Comparison of ENCODE assay signal across 8 cellular contexts in the genomic region with DNA sequence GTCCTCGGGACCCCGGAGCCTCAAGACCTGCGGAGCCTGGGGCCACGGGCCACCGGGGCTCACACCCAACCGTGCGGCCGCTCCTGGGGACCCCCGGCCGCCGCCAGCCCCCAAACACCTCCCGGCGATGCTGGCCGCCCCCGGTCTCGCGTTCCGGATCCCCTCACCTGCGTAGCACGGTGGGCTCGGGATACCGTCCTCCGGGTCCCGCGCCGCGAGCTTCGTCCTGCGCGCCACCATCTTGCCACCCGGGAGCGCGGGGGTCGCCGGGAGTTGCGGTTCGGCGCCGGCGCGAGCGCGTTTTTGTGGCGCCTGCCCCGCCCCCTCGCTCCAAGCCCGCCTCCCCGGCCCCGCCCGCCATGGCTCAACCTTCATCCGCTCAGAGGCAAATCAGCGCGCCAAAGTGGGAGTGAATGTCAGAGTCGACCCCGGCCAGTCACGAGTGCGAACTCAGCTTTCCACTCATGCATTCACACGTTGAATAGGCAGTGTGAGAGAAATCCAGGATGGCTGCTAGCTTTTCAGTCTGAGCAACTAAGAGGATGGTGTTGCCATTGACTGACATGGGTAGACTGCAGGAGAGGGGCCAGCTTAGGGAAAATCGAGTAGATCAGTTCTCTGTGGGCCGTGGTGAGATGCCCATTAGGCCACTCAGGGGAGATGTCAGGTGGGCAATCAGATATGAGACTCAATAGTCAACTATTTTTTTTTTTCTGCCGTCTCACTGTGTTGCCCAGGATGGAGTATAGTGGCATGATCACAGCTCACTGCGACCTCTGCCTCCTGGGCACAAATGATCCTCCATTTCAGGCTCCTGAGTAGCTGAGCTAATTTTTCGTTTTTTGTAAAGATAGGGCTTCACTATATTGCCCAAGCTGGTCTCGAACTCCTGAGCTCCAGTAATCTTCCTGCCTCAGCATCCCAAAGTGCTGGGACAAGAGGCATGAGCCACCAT. TPM values are rescaled to one million over a fixed set of nuclear protein-coding genes. Genes with fewer than 3 reads are reported as not detected.
DNase-seq lines count a peak whose midpoint lies in the region; ATAC-seq and TF ChIP-seq lines count a peak whose summit lies in the region.

No MANE protein-coding gene starts in this region.

- TF ChIP-seq CTCF in AG04449 (IDR thresholded peaks at IDR 0.05; ENCODE audit: insufficient read depth, low read length, missing control alignments) = no peak
- TF ChIP-seq CTCF in Peyer's patch (IDR thresholded peaks at IDR 0.05) = no peak
- TF ChIP-seq CTCF in fibroblast of the aortic adventitia (IDR thresholded peaks at IDR 0.05; ENCODE audit: insufficient read depth, low read length) = no peak
- no peak for TF ChIP-seq CTCF in nephron progenitor cell (IDR thresholded peaks at IDR 0.05)

- peaks cover 93% of the 10 kb centered on the region for H3K36me3 Mint-ChIP-seq in activated T-helper 17 cell treated with anti-CD3 and anti-CD28 coated beads, Interleukin-2, amount 50 U/mL, for 72 hours (ENCODE audit: low read depth)
- peaks cover 43% of the 10 kb centered on the region for H3K36me3 Mint-ChIP-seq in nephron progenitor cell (ENCODE audit: low read depth)

- peaks cover 0 to 8% (median 0%) of the 10 kb centered on the region in 4 donors for H3K4me1 ChIP-seq in Peyer's patch

- H3K27ac ChIP-seq in Peyer's patch = peak overlapping the region; percentile 24 to 89 (median 64)

- CTCF ChIA-PET in AG04449 (lab: Yijun Ruan, JAX) = interaction anchor here (0.9 to 1.2 kb wide), 4 partner anchors 10 to 48 kb away, joined by 3 to 4 read pairs (median 3); no protein-coding TSS in a partner anchor

- H3K27me3 Mint-ChIP-seq in activated T-helper 17 cell treated with anti-CD3 and anti-CD28 coated beads, Interleukin-2, amount 50 U/mL, for 72 hours = no peaks in the 10 kb centered on the region
- peaks cover 5% of the 10 kb centered on the region for H3K27me3 Mint-ChIP-seq in nephron progenitor cell (ENCODE audit: low read depth, poor library complexity)

- H3K4me3 ChIP-seq in AG04449 (ENCODE audit: low read depth, low read length) (peak overlapping the region; percentile 73), Peyer's patch (peak overlapping the region; percentile 73 to 92 (median 80)), fibroblast of the aortic adventitia (ENCODE audit: low read depth, low read length) (peak overlapping the region; percentile 76)

- DNase-seq in AG04449 (ENCODE audit: low read depth, low spot score) (no peak), HUDEP-2 (lab: John Stamatoyannopoulos, UW; ENCODE audit: unreplicated experiment in 76 of 76) (peak in 67 of 76 experiments; percentile 10 to 80 (median 60)), Peyer's patch (peak; percentile 84 to 89 (median 86)), fibroblast of the aortic adventitia (ENCODE audit: low read depth) (peak; percentile 59), nephron progenitor cell (peak; percentile 87)
- DNase-seq in stimulated activated naive CD4-positive, alpha-beta T cell treated with Interleukin-2 at 50 U/mL for 16 hours (lab: John Stamatoyannopoulos, UW) = peak; percentile 82

- peak; percentile 66 for ATAC-seq in GM18867 (IDR thresholded peaks at IDR 0.05; ENCODE audit: unreplicated experiment)
- ATAC-seq in activated T-helper 17 cell treated with anti-CD3 and anti-CD28 coated beads, Interleukin-2, amount 50 U/mL, for 72 hours (replicated peaks) = peak; percentile 93

- peak overlapping the region; percentile 95 for H3K4me3 Mint-ChIP-seq in activated T-helper 17 cell treated with anti-CD3 and anti-CD28 coated beads, Interleukin-2, amount 50 U/mL, for 72 hours
- H3K4me3 Mint-ChIP-seq in nephron progenitor cell = peak overlapping the region; percentile 97

- H3K9me3 Mint-ChIP-seq in activated T-helper 17 cell treated with anti-CD3 and anti-CD28 coated beads, Interleukin-2, amount 50 U/mL, for 72 hours = no peaks in the 10 kb centered on the region
- no peaks in the 10 kb centered on the region for H3K9me3 Mint-ChIP-seq in nephron progenitor cell

- peaks cover 5% of the 10 kb centered on the region for H3K4me1 Mint-ChIP-seq in activated T-helper 17 cell treated with anti-CD3 and anti-CD28 coated beads, Interleukin-2, amount 50 U/mL, for 72 hours
- peaks cover 14% of the 10 kb centered on the region for H3K4me1 Mint-ChIP-seq in nephron progenitor cell

- H3K27me3 ChIP-seq in Peyer's patch = no peaks in the 10 kb centered on the region

- no peak for TF ChIP-seq POLR2A in Peyer's patch (IDR thresholded peaks at IDR 0.05)

- H3K36me3 ChIP-seq in Peyer's patch = peaks cover 0 to 54% (median 0%) of the 10 kb centered on the region in 3 donors

- POLR2A ChIA-PET in AG04449 (lab: Yijun Ruan, JAX) = no interaction called here

- peak overlapping the region; percentile 91 for H3K27ac Mint-ChIP-seq in activated T-helper 17 cell treated with anti-CD3 and anti-CD28 coated beads, Interleukin-2, amount 50 U/mL, for 72 hours
- peak overlapping the region; percentile 92 for H3K27ac Mint-ChIP-seq in nephron progenitor cell

- no peaks in the 10 kb centered on the region for H3K9me3 ChIP-seq in Peyer's patch

RNA-seq across cellular contexts. Expression of gene SERHL2, which starts 28.3 kb away (rescaled TPM):
- total RNA-seq in Peyer's patch (10 to 100 TPM in 1 of 4 donors, 1 to 10 TPM in 2, not detected in 1; 1.7 to 11.6 (median 3.2) TPM), fibroblast of the aortic adventitia (ENCODE audit: low replicate concordance) (2.0 and 2.2 TPM in 2 replicates)
- 1 to 10 TPM in 1 of 2 donors, under 1 TPM in 1; 0.48 to 1.2 TPM for total RNA-seq in activated T-helper 17 cell treated with anti-CD3 and anti-CD28 coated beads, Interleukin-2, amount 50 U/mL, for 72 hours

RNA-seq across cellular contexts. Expression of gene POLDIP3, which starts 32.6 kb away (rescaled TPM):
- total RNA-seq in Peyer's patch (10 to 100 TPM; 30.3 to 42.9 (median 38.0) TPM), fibroblast of the aortic adventitia (ENCODE audit: low replicate concordance) (28.6 and 34.1 TPM in 2 replicates)
- 10 to 100 TPM; 70.0 to 72.4 TPM for total RNA-seq in activated T-helper 17 cell treated with anti-CD3 and anti-CD28 coated beads, Interleukin-2, amount 50 U/mL, for 72 hours

RNA-seq across cellular contexts. Expression of gene ATP5MGL, which starts 58.4 kb away (rescaled TPM):
- total RNA-seq in Peyer's patch (not detected), fibroblast of the aortic adventitia (ENCODE audit: low replicate concordance) (1.5 and 3.5 TPM in 2 replicates)
- total RNA-seq in activated T-helper 17 cell treated with anti-CD3 and anti-CD28 coated beads, Interleukin-2, amount 50 U/mL, for 72 hours = 1 to 10 TPM in 1 of 2 donors, under 1 TPM in 1; 0.45 to 1.1 TPM
